In genomic region chr11:69337211-69337721, GRCh38 we compare ENCODE assay signal across 9 cellular contexts. TPM values are rescaled to one million over a fixed set of nuclear protein-coding genes. Genes with fewer than 3 reads are reported as not detected.
DNase-seq lines count a peak whose midpoint lies in the region; FAIRE-seq and TF ChIP-seq lines count a peak whose summit lies in the region.
"Had no signal": no experiment of that assay in that cellular context is flagged by ENCODE, and none has a peak within 500 bp of the region (broad histone marks: within the 10 kb centered on the region; RNA-seq: fewer than 3 reads in every experiment).

No MANE protein-coding gene starts in this region.

- TF ChIP-seq EP300 in esophagus muscularis mucosa (IDR thresholded peaks at IDR 0.05) = no peak

- intact Hi-C loops in esophagus muscularis mucosa (cut with DNase I) = no loop called here

- no peak for FAIRE-seq in RCC 7860 (lab: Jason Lieb, UNC)

- H3K4me1 ChIP-seq in esophagus muscularis mucosa = no peaks in the 10 kb centered on the region
- no peaks in the 10 kb centered on the region for H3K4me1 ChIP-seq in HAP-1

- H3K27me3 ChIP-seq in esophagus muscularis mucosa (no peaks in the 10 kb centered on the region), HAP-1 (ENCODE audit: low read depth) (no peaks in the 10 kb centered on the region)
- H3K27me3 ChIP-seq: upper lobe of left lung had no signal

- no peak overlapping the region for H3K27ac ChIP-seq in esophagus muscularis mucosa (replicated peaks in 1 of 4)
- H3K27ac ChIP-seq: upper lobe of left lung had no signal

- no peak for TF ChIP-seq POLR2A in esophagus muscularis mucosa (IDR thresholded peaks at IDR 0.05; ENCODE audit: low read depth)

- TF ChIP-seq CTCF in esophagus muscularis mucosa (IDR thresholded peaks at IDR 0.05) = no peak

- in situ Hi-C loops in HAP-1 (cut with MboI; ENCODE audit: low sequenced_read_pairs) = no loop called here

- WGBS in esophagus muscularis mucosa = 68% methylated on average over 6 of the region's 6 CpGs

- no peaks in the 10 kb centered on the region for H3K36me3 ChIP-seq in esophagus muscularis mucosa
- no peaks in the 10 kb centered on the region for H3K36me3 ChIP-seq in HAP-1 (replicated peaks)
- H3K36me3 ChIP-seq: upper lobe of left lung had no signal

- H3K4me3 ChIP-seq in esophagus muscularis mucosa (no peak overlapping the region), HAP-1 (no peak overlapping the region)
- H3K4me3 ChIP-seq: upper lobe of left lung had no signal

- peak; percentile 19 to 28 for DNase-seq in activated CD4-positive, alpha-beta T cell treated with anti-CD3 and anti-CD28 coated beads for 24 hours (ENCODE audit: low read depth in 2 of 2)
- no peak for DNase-seq in activated CD4-positive, alpha-beta T cell treated with anti-CD3 and anti-CD28 coated beads, Interleukin-2, amount 50 U/mL, for 1 hour
- DNase-seq in RCC 7860 (ENCODE audit: low spot score) (peak; percentile 31), ecto neural progenitor cell (ENCODE audit: low spot score) (peak; percentile 27), esophagus muscularis mucosa (ENCODE audit: extremely low spot score) (no peak), dedifferentiated amniotic fluid mesenchymal stem cell (ENCODE audit: extremely low spot score) (no peak), HAP-1 (ENCODE audit: low spot score in 2 of 2) (no peak)
- peak; percentile 14 to 18 for DNase-seq in stimulated activated CD8-positive, alpha-beta memory T cell treated with anti-CD3 and anti-CD28 coated beads, Interleukin-15, amount 100 ng/mL, for 48 hours (ENCODE audit: low read depth in 2 of 2)

- H3K9me3 ChIP-seq in esophagus muscularis mucosa (no peaks in the 10 kb centered on the region), HAP-1 (no peaks in the 10 kb centered on the region)
- H3K9me3 ChIP-seq: upper lobe of left lung had no signal

RNA-seq across cellular contexts. Expression of gene MYEOV, which starts 43.3 kb away (rescaled TPM):
- not detected for total RNA-seq in esophagus muscularis mucosa

Comparison
In these comparisons a context has a peak if more than half of its experiments do, and no peak if none do; other contexts are left out.
1. DNase-seq: peak in activated CD4-positive, alpha-beta T cell treated with anti-CD3 and anti-CD28 coated beads for 24 hours (2 of 2), RCC 7860 (single experiment), ecto neural progenitor cell (single experiment) and stimulated activated CD8-positive, alpha-beta memory T cell treated with anti-CD3 and anti-CD28 coated beads, Interleukin-15, amount 100 ng/mL, for 48 hours (2 of 2); none in activated CD4-positive, alpha-beta T cell treated with anti-CD3 and anti-CD28 coated beads, Interleukin-2, amount 50 U/mL, for 1 hour (single experiment), esophagus muscularis mucosa (single experiment), dedifferentiated amniotic fluid mesenchymal stem cell (single experiment) and HAP-1 (0 of 2).